Comparison of ENCODE assay signal across 13 cellular contexts in the genomic region with DNA sequence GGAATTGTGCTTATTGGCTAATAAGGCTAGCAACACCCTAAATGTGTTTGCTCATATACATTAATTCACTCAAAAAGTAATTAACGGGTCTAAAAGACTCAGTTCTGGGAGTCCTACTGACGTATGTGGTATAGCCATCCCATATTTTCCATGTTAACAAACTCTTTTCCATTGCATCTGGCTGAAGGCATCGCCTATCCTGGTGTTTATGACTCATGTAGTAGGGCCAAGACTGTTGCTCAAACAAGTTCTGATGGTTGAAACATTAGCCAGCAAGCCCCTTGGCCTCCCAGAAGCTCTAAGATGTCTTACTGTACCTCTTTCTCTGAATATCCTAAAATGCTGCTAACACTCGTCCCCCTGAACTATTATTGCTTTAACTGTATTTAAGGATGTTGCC.
DNase-seq lines count a peak whose midpoint lies in the region; ATAC-seq, FAIRE-seq and TF ChIP-seq lines count a peak whose summit lies in the region.
"Had no signal": no experiment of that assay in that cellular context is flagged by ENCODE, and none has a peak within 500 bp of the region (broad histone marks: within the 10 kb centered on the region; RNA-seq: fewer than 3 reads in every experiment).

No MANE protein-coding gene starts in this region.

- intact Hi-C loops in natural killer cell (cut with micrococcal nuclease): no loop called here
- intact Hi-C loops in activated T-helper 2 cell treated with anti-CD3 and anti-CD28 coated beads, Interferon-gamma antibody, Interleukin-2, Interleukin-4, amounts not matched to agents 10 μg/mL and 5 μg/mL and 100 μg/mL, durations not matched to agents 14 hours and 24 hours and 36 hours (cut with micrococcal nuclease): loop anchor here (5.0 to 10.0 kb wide), 4 partner anchors 116 to 421 kb away; a partner anchor contains a TSS
- intact Hi-C loops in aorta (cut with DNase I): loop anchor here in 1 of 2 donors (10.0 kb wide), 1 partner anchor 108 kb away; no protein-coding TSS in a partner anchor

- H3K4me1 ChIP-seq in aorta (ENCODE audit: control insufficient read depth in 1 of 2, insufficient read depth in 2 of 2, low read length in 2 of 2): peaks cover 0 to 3% of the 10 kb centered on the region in 2 donors

- H3K4me3 ChIP-seq in aorta (ENCODE audit: low read length in 2 of 2): no peak overlapping the region
- H3K4me3 ChIP-seq: BLaER1 had no signal

- H3K27me3 ChIP-seq in aorta (ENCODE audit: control insufficient read depth in 1 of 2, insufficient read depth in 2 of 2, low read length in 1 of 2): no peaks in the 10 kb centered on the region
- H3K27me3 ChIP-seq: BLaER1 had no signal

- WGBS in aorta, 2 donors: 83 to 91% methylated on average over 4 of the region's 4 CpGs

- H3K27ac Mint-ChIP-seq in natural killer cell treated with Interleukin-12 subunit alpha and Interleukin-12 subunit beta and Interleukin-15 and Interleukin-18, amount 100 ng/mL, for 72 hours: no peak overlapping the region
- no peak overlapping the region for H3K27ac Mint-ChIP-seq in natural killer cell
- peak overlapping the region; percentile 73 for H3K27ac Mint-ChIP-seq in activated T-helper 2 cell treated with anti-CD3 and anti-CD28 coated beads, Interferon-gamma antibody, Interleukin-2, Interleukin-4, amounts not matched to agents 10 μg/mL and 5 μg/mL and 100 μg/mL, durations not matched to agents 14 hours and 24 hours and 36 hours
- H3K27ac Mint-ChIP-seq: activated B cell treated with CpG ODN at 0.5 μM for 24 hours had no signal

- no peaks in the 10 kb centered on the region for H3K27me3 Mint-ChIP-seq in natural killer cell treated with Interleukin-12 subunit alpha and Interleukin-12 subunit beta and Interleukin-15 and Interleukin-18, amount 100 ng/mL, for 72 hours
- peaks cover 0 to 6% of the 10 kb centered on the region in 2 donors for H3K27me3 Mint-ChIP-seq in natural killer cell (ENCODE audit: low read depth in 2 of 2)
- no peaks in the 10 kb centered on the region for H3K27me3 Mint-ChIP-seq in activated T-helper 2 cell treated with anti-CD3 and anti-CD28 coated beads, Interferon-gamma antibody, Interleukin-2, Interleukin-4, amounts not matched to agents 10 μg/mL and 5 μg/mL and 100 μg/mL, durations not matched to agents 14 hours and 24 hours and 36 hours (ENCODE audit: low read depth)

- no peaks in the 10 kb centered on the region for H3K9me3 ChIP-seq in aorta (ENCODE audit: control insufficient read depth, low read length)
- H3K9me3 ChIP-seq: BLaER1 had no signal

- H3K9me3 Mint-ChIP-seq in natural killer cell treated with Interleukin-12 subunit alpha and Interleukin-12 subunit beta and Interleukin-15 and Interleukin-18, amount 100 ng/mL, for 72 hours: no peaks in the 10 kb centered on the region
- H3K9me3 Mint-ChIP-seq in natural killer cell: no peaks in the 10 kb centered on the region
- peaks cover 4% of the 10 kb centered on the region for H3K9me3 Mint-ChIP-seq in activated T-helper 2 cell treated with anti-CD3 and anti-CD28 coated beads, Interferon-gamma antibody, Interleukin-2, Interleukin-4, amounts not matched to agents 10 μg/mL and 5 μg/mL and 100 μg/mL, durations not matched to agents 14 hours and 24 hours and 36 hours
- H3K9me3 Mint-ChIP-seq: activated B cell treated with CpG ODN at 0.5 μM for 24 hours had no signal

- TF ChIP-seq CTCF in natural killer cell (IDR thresholded peaks at IDR 0.05) (no peak), D721Med (IDR thresholded peaks at IDR 0.05; ENCODE audit: insufficient read depth, missing control alignments) (no peak)

- no peak for ATAC-seq in natural killer cell treated with Interleukin-12 subunit alpha and Interleukin-12 subunit beta and Interleukin-15 and Interleukin-18, amount 100 ng/mL, for 72 hours
- ATAC-seq in natural killer cell (no peak), aorta (ENCODE audit: low FRiP score) (peak; percentile 20)

- no peaks in the 10 kb centered on the region for H3K36me3 ChIP-seq in aorta (ENCODE audit: control insufficient read depth in 1 of 2, insufficient read depth in 2 of 2, low read length in 1 of 2)
- H3K36me3 ChIP-seq: BLaER1 had no signal

- no peak for DNase-seq in natural killer cell treated with Interleukin-12 subunit alpha and Interleukin-12 subunit beta and Interleukin-15 and Interleukin-18, amount 100 ng/mL, for 72 hours (ENCODE audit: low spot score)
- no peak for DNase-seq in natural killer cell
- no peak for DNase-seq in activated T-helper 2 cell treated with anti-CD3 and anti-CD28 coated beads, Interferon-gamma antibody, Interleukin-2, Interleukin-4, amounts not matched to agents 10 μg/mL and 5 μg/mL and 100 μg/mL, durations not matched to agents 14 hours and 24 hours and 36 hours (ENCODE audit: low spot score)
- DNase-seq in fibroblast of the conjunctiva (ENCODE audit: low read depth): peak; percentile 73
- DNase-seq in aorta: no peak
- DNase-seq in effector CD8-positive, alpha-beta T cell (lab: John Stamatoyannopoulos, UW): no peak
- DNase-seq in activated effector memory CD4-positive, alpha-beta T cell treated with anti-CD3 and anti-CD28 coated beads, Interleukin-2, amount 50 U/mL, for 16 hours: no peak
- DNase-seq in D721Med (ENCODE audit: insufficient read length, low spot score): no peak
- DNase-seq: activated B cell treated with CpG ODN at 0.5 μM for 24 hours, GDM1, NCI-H1930, small intestine had no signal

- H3K4me3 Mint-ChIP-seq in natural killer cell treated with Interleukin-12 subunit alpha and Interleukin-12 subunit beta and Interleukin-15 and Interleukin-18, amount 100 ng/mL, for 72 hours: peak overlapping the region; percentile 74
- no peak overlapping the region for H3K4me3 Mint-ChIP-seq in natural killer cell
- no peak overlapping the region for H3K4me3 Mint-ChIP-seq in activated T-helper 2 cell treated with anti-CD3 and anti-CD28 coated beads, Interferon-gamma antibody, Interleukin-2, Interleukin-4, amounts not matched to agents 10 μg/mL and 5 μg/mL and 100 μg/mL, durations not matched to agents 14 hours and 24 hours and 36 hours (ENCODE audit: low read depth)
- H3K4me3 Mint-ChIP-seq: activated B cell treated with CpG ODN at 0.5 μM for 24 hours had no signal

- no peak overlapping the region for H3K27ac ChIP-seq in aorta (ENCODE audit: low read depth in 1 of 2, low read length in 2 of 2)
- H3K27ac ChIP-seq: BLaER1 had no signal

- no peak for FAIRE-seq in D721Med (lab: Jason Lieb, UNC)
- FAIRE-seq: small intestine had no signal

- no peaks in the 10 kb centered on the region for H3K36me3 Mint-ChIP-seq in natural killer cell treated with Interleukin-12 subunit alpha and Interleukin-12 subunit beta and Interleukin-15 and Interleukin-18, amount 100 ng/mL, for 72 hours
- no peaks in the 10 kb centered on the region for H3K36me3 Mint-ChIP-seq in natural killer cell
- H3K36me3 Mint-ChIP-seq in activated T-helper 2 cell treated with anti-CD3 and anti-CD28 coated beads, Interferon-gamma antibody, Interleukin-2, Interleukin-4, amounts not matched to agents 10 μg/mL and 5 μg/mL and 100 μg/mL, durations not matched to agents 14 hours and 24 hours and 36 hours (ENCODE audit: low read depth): peaks cover 3% of the 10 kb centered on the region

- H3K4me1 Mint-ChIP-seq in natural killer cell treated with Interleukin-12 subunit alpha and Interleukin-12 subunit beta and Interleukin-15 and Interleukin-18, amount 100 ng/mL, for 72 hours (ENCODE audit: low read depth in 2 of 2): peaks cover 33% of the 10 kb centered on the region in 2 donors
- H3K4me1 Mint-ChIP-seq in natural killer cell: peaks cover 5 to 7% of the 10 kb centered on the region in 2 donors
- H3K4me1 Mint-ChIP-seq in activated T-helper 2 cell treated with anti-CD3 and anti-CD28 coated beads, Interferon-gamma antibody, Interleukin-2, Interleukin-4, amounts not matched to agents 10 μg/mL and 5 μg/mL and 100 μg/mL, durations not matched to agents 14 hours and 24 hours and 36 hours (ENCODE audit: low read depth): peaks cover 44% of the 10 kb centered on the region
